In the genomic region with DNA sequence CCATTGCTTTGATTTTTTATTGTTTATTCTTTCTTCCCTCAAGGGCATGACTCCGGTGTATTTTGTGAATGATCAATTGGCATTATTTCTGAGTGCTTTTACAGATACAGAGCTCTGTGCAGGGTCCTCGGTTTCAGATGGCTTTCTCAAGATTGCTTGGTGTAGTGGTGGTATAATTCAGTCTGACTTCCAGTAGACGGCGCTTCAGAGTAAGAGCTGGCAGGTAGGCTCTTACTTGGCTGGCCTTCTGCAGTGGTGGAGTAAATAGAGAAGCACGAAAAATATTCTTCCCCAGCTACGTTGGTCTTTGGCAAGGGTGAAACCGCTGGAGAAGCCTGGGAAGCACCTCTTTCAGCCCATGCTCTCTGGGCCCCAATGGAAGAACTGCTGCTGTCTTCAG, we compare ENCODE assay signal across 16 cellular contexts.
"Had no signal": no experiment of that assay in that cellular context is flagged by ENCODE, and none has a peak within 500 bp of the region (broad histone marks: within the 10 kb centered on the region; RNA-seq: fewer than 3 reads in every experiment).

No MANE protein-coding gene starts in this region.

- H3K36me3 Mint-ChIP-seq: naive thymus-derived CD4-positive, alpha-beta T cell had no signal

- H3K4me3 ChIP-seq: gastrocnemius medialis, heart left ventricle, mucosa of descending colon, pancreas, sigmoid colon, stomach had no signal

- H3K27ac ChIP-seq: gastrocnemius medialis, heart left ventricle, pancreas, sigmoid colon, stomach had no signal

- DNase-seq: activated CD4-positive, alpha-beta memory T cell treated with anti-CD3 and anti-CD28 coated beads, Interleukin-2, amount 10 ng/mL, durations not matched to agents 7 days and 5 days; activated naive CD4-positive, alpha-beta T cell treated with anti-CD3 and anti-CD28 coated beads, Interleukin-2, amount 50 U/mL, for 16 hours; activated T-cell treated with anti-CD3 and anti-CD28 coated beads, Interleukin-2, amount 50 U/mL, for 24 hours; dermis blood vessel endothelial cell; effector memory CD8-positive, alpha-beta T cell; erythroblast; gastrocnemius medialis; heart left ventricle; mammary epithelial cell; mucosa of descending colon; naive thymus-derived CD4-positive, alpha-beta T cell; pancreas; sigmoid colon; stimulated activated CD4-positive, alpha-beta T cell treated with anti-CD3 and anti-CD28 coated beads, Interleukin-1b, Interleukin-23, amount 100 ng/mL, for 48 hours; stomach; T1000 had no signal

- H3K27me3 ChIP-seq: gastrocnemius medialis, heart left ventricle, pancreas, sigmoid colon, stomach had no signal

- H3K27ac Mint-ChIP-seq: activated CD4-positive, alpha-beta memory T cell treated with anti-CD3 and anti-CD28 coated beads, Interleukin-2, amount 10 ng/mL, durations not matched to agents 7 days and 5 days; activated T-cell treated with anti-CD3 and anti-CD28 coated beads, Interleukin-2, amount 50 U/mL, for 24 hours; effector memory CD8-positive, alpha-beta T cell; naive thymus-derived CD4-positive, alpha-beta T cell had no signal

- H3K27me3 Mint-ChIP-seq: activated CD4-positive, alpha-beta memory T cell treated with anti-CD3 and anti-CD28 coated beads, Interleukin-2, amount 10 ng/mL, durations not matched to agents 7 days and 5 days; activated T-cell treated with anti-CD3 and anti-CD28 coated beads, Interleukin-2, amount 50 U/mL, for 24 hours; effector memory CD8-positive, alpha-beta T cell; naive thymus-derived CD4-positive, alpha-beta T cell had no signal

- H3K9me3 ChIP-seq: gastrocnemius medialis, mucosa of descending colon, pancreas, sigmoid colon, stomach had no signal

- H3K4me1 Mint-ChIP-seq: activated CD4-positive, alpha-beta memory T cell treated with anti-CD3 and anti-CD28 coated beads, Interleukin-2, amount 10 ng/mL, durations not matched to agents 7 days and 5 days; naive thymus-derived CD4-positive, alpha-beta T cell had no signal

- H3K4me3 Mint-ChIP-seq: activated CD4-positive, alpha-beta memory T cell treated with anti-CD3 and anti-CD28 coated beads, Interleukin-2, amount 10 ng/mL, durations not matched to agents 7 days and 5 days; activated T-cell treated with anti-CD3 and anti-CD28 coated beads, Interleukin-2, amount 50 U/mL, for 24 hours; effector memory CD8-positive, alpha-beta T cell; naive thymus-derived CD4-positive, alpha-beta T cell had no signal

- H3K4me1 ChIP-seq: gastrocnemius medialis, heart left ventricle, sigmoid colon, stomach had no signal

- H3K36me3 ChIP-seq: gastrocnemius medialis, heart left ventricle, pancreas, sigmoid colon, stomach had no signal
